8 cellular contexts compared by ENCODE assay signal in the genomic region with DNA sequence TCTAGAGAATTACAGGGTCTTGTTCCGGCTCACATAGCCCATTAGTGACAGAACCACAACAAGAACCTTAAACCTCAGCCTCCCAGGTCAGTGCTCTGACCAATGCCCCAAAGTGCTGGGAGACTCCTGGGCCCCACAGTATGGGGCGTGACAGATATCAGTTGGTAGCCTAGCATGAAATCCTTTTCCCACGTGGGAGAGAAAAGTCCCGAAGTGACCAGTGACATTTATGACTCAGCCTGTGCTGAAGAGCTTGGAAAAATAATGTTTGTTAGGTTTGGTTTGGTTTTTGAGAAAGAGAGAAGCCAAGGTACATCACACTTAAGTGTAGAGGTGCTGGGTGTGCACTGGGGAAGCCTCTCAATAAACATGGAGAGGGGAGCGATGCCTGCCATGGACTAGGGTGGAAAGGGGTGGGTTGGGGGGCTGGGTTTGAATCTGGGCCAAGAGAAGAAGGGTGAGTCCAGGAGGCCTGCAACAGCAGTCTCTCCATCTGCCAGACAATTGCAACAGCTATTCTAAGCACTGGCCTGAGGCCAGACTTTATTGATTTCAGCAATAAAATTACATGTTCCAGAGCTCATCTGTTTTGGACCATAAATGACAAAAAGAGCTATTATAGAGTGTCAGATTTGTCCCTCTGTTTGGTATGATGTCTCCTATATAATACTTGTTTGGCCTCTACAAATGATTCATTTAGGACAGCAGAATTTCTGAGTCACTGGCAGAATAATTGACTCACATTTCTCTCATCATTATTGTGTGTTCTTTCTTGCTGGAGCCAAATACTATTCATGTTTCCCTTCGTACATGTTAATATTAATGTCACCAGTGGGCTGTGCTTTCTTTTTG. TPM values are rescaled to one million over a fixed set of nuclear protein-coding genes. Genes with fewer than 3 reads are reported as not detected.
DNase-seq lines count a peak whose midpoint lies in the region; ATAC-seq and TF ChIP-seq lines count a peak whose summit lies in the region.

No MANE protein-coding gene starts in this region.

- peak overlapping the region; percentile 57 for H3K9ac ChIP-seq in mesenchymal stem cell (ENCODE audit: low read length)

- H2BK15ac ChIP-seq in mesenchymal stem cell (ENCODE audit: low read depth, poor library complexity, severe bottlenecking): no peak overlapping the region

- in situ Hi-C loops in astrocyte of the spinal cord (cut with HindIII; ENCODE audit: low sequenced_read_pairs): no loop called here

- 62% methylated on average over 5 of the region's 6 CpGs for WGBS in mesenchymal stem cell

- H2BK5ac ChIP-seq in mesenchymal stem cell (ENCODE audit: low read depth, low read length, poor library complexity, severe bottlenecking): no peak overlapping the region

- no peak for ATAC-seq in GM18873 (IDR thresholded peaks at IDR 0.05; ENCODE audit: low FRiP score, unreplicated experiment)
- ATAC-seq in HG02623 (IDR thresholded peaks at IDR 0.05; ENCODE audit: unreplicated experiment): no peak

- no peak overlapping the region for H3K4ac ChIP-seq in mesenchymal stem cell (ENCODE audit: low read depth in 1 of 2, low read length in 2 of 2)

- H3K9me3 ChIP-seq in mesenchymal stem cell (ENCODE audit: control insufficient read depth, low read length): no peaks in the 10 kb centered on the region

- no peak overlapping the region for H2AFZ ChIP-seq in mesenchymal stem cell (ENCODE audit: low read depth, low read length)

- no peaks in the 10 kb centered on the region for H3K79me1 ChIP-seq in mesenchymal stem cell (replicated peaks; ENCODE audit: low read length, poor library complexity, severe bottlenecking)

- no peak overlapping the region for H3K14ac ChIP-seq in mesenchymal stem cell (ENCODE audit: low read length in 2 of 2)

- peaks cover 16% of the 10 kb centered on the region for H3K4me1 ChIP-seq in mesenchymal stem cell (ENCODE audit: control insufficient read depth, insufficient read depth, low read depth, low read length)

- H3K23ac ChIP-seq in mesenchymal stem cell (ENCODE audit: low read length in 2 of 2): no peak overlapping the region

- H3K27ac ChIP-seq in mesenchymal stem cell (ENCODE audit: low read length, poor library complexity, severe bottlenecking): no peak overlapping the region

- H4K8ac ChIP-seq in mesenchymal stem cell (ENCODE audit: low read length): no peak overlapping the region

- no peak overlapping the region for H2BK12ac ChIP-seq in mesenchymal stem cell (ENCODE audit: low read length in 2 of 2)

- H3K4me2 ChIP-seq in mesenchymal stem cell (ENCODE audit: low read length, poor library complexity, severe bottlenecking): no peak overlapping the region

- H2AK5ac ChIP-seq in mesenchymal stem cell (ENCODE audit: low read length, severe bottlenecking): no peak overlapping the region

- H3K18ac ChIP-seq in mesenchymal stem cell (ENCODE audit: low read depth in 1 of 2, low read length in 2 of 2): no peak overlapping the region

- H3K4me3 ChIP-seq in AG10803 (ENCODE audit: low read length): no peak overlapping the region
- H3K4me3 ChIP-seq in astrocyte of the spinal cord (ENCODE audit: low read depth, low read length): no peak overlapping the region
- H3K4me3 ChIP-seq in mesenchymal stem cell (ENCODE audit: insufficient read depth in 1 of 2, low read depth in 1 of 2, low read length in 2 of 2): no peak overlapping the region

- TF ChIP-seq CTCF in AG10803 (conservative IDR thresholded peaks at IDR 0.05; ENCODE audit: low read length) (no peak), astrocyte of the spinal cord (IDR thresholded peaks at IDR 0.05; ENCODE audit: low read depth, low read length) (no peak)

- H4K91ac ChIP-seq in mesenchymal stem cell (ENCODE audit: low read length): no peak overlapping the region

- peak; percentile 60 for DNase-seq in AG10803 (ENCODE audit: low read depth)
- DNase-seq in NCI-H1417 (lab: John Stamatoyannopoulos, UW): peak; percentile 27 to 91 (median 74)
- peak; percentile 70 for DNase-seq in astrocyte of the spinal cord (ENCODE audit: low read depth, low spot score)
- peak; percentile 56 for DNase-seq in mesenchymal stem cell
- no peak for DNase-seq in germinal center (ENCODE audit: low spot score)
- no peak for DNase-seq in hypothalamus (lab: John Stamatoyannopoulos, UW)

- H3K36me3 ChIP-seq in mesenchymal stem cell (ENCODE audit: control insufficient read depth in 1 of 2, insufficient read depth in 2 of 2, low read depth in 1 of 2, low read length in 2 of 2): no peaks in the 10 kb centered on the region

- no peaks in the 10 kb centered on the region for H3K27me3 ChIP-seq in mesenchymal stem cell (ENCODE audit: control insufficient read depth in 1 of 2, insufficient read depth in 1 of 2, low read length in 2 of 2)

- no peak overlapping the region for H2BK120ac ChIP-seq in mesenchymal stem cell (ENCODE audit: low read depth, low read length)

RNA-seq across cellular contexts. Expression of a gene that starts 43.4 kb away (rescaled TPM):
- not detected for polyA plus RNA-seq in mesenchymal stem cell (2013, experiment 1 of 2)
- not detected for polyA plus RNA-seq in mesenchymal stem cell (2013, experiment 2 of 2)

RNA-seq across cellular contexts. Expression of a gene that starts 50.0 kb away (rescaled TPM):
- polyA plus RNA-seq in mesenchymal stem cell (2013, experiment 1 of 2): 14.8 TPM
- polyA plus RNA-seq in mesenchymal stem cell (2013, experiment 2 of 2): 14.0 TPM

RNA-seq across cellular contexts. Expression of a gene that starts 54.9 kb away (rescaled TPM):
- polyA plus RNA-seq in mesenchymal stem cell (2013, experiment 1 of 2): not detected
- polyA plus RNA-seq in mesenchymal stem cell (2013, experiment 2 of 2): not detected

Comparison
In these comparisons a context has a peak if more than half of its experiments do, and no peak if none do; other contexts are left out.
1. DNase-seq: peak in AG10803 (single experiment), NCI-H1417 (3 of 3), astrocyte of the spinal cord (single experiment) and mesenchymal stem cell (single experiment); none in germinal center (single experiment) and hypothalamus (0 of 51).